1 cellular context compared by ENCODE assay signal in the genomic region with DNA sequence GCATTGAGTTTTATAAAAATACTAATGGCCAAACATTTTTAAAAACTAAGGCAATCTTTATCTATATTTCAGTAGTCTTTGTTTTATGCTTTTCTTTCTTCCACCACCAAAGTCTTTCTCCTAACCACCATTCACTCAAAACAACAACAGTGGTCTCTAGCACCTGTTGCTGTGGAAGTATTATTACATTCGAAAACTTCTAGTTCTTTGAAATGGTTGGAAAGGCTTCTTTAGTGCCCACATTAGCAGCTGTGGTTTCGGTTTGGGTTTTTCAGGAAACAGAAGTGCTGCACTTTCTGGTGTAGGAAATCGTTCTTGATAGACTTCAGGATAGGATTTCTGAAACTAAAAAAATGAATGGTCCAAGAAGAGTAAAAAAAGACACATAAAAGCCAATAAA.
A peak's percentile ranks its signal among the peaks of the same experiment; 100 is the strongest.
TF ChIP-seq lines count a peak whose summit lies in the region.

No MANE protein-coding gene starts in this region.

TF ChIP-seq in GM12878, 131 proteins besides CTCF, POLR2A, EP300 and RAD21 (continued from another document):
- TF ChIP-seq, protein P1, sequence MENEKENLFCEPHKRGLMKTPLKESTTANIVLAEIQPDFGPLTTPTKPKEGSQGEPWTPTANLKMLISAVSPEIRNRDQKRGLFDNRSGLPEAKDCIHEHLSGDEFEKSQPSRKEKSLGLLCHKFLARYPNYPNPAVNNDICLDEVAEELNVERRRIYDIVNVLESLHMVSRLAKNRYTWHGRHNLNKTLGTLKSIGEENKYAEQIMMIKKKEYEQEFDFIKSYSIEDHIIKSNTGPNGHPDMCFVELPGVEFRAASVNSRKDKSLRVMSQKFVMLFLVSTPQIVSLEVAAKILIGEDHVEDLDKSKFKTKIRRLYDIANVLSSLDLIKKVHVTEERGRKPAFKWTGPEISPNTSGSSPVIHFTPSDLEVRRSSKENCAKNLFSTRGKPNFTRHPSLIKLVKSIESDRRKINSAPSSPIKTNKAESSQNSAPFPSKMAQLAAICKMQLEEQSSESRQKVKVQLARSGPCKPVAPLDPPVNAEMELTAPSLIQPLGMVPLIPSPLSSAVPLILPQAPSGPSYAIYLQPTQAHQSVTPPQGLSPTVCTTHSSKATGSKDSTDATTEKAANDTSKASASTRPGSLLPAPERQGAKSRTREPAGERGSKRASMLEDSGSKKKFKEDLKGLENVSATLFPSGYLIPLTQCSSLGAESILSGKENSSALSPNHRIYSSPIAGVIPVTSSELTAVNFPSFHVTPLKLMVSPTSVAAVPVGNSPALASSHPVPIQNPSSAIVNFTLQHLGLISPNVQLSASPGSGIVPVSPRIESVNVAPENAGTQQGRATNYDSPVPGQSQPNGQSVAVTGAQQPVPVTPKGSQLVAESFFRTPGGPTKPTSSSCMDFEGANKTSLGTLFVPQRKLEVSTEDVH (IDR thresholded peaks at IDR 0.05; ENCODE audit: low read depth, partially characterized antibody): no peak
- TF ChIP-seq SUZ12 (IDR thresholded peaks at IDR 0.05; ENCODE audit: unreplicated experiment) (no peak), JUND (IDR thresholded peaks at IDR 0.05; ENCODE audit: low read depth, low read length) (no peak), TCF3 (IDR thresholded peaks at IDR 0.05; ENCODE audit: borderline replicate concordance, insufficient read depth, low read depth, low read length) (peak; percentile 79; the same call in 1 of the 2 replicates), E4F1 (IDR thresholded peaks at IDR 0.05; ENCODE audit: borderline replicate concordance, partially characterized antibody) (no peak), RELA (IDR thresholded peaks at IDR 0.05; ENCODE audit: borderline replicate concordance, partially characterized antibody) (no peak), POLR2AphosphoS5 (IDR thresholded peaks at IDR 0.05; ENCODE audit: low read length) (no peak), RFX5 (IDR thresholded peaks at IDR 0.05; ENCODE audit: low read depth, low read length) (no peak), MXI1 (IDR thresholded peaks at IDR 0.05; ENCODE audit: low read depth, low read length) (0 out of 2 replicates have a peak, but pooled peaks have one; percentile 24), CHD2 (IDR thresholded peaks at IDR 0.05; ENCODE audit: borderline replicate concordance, low read depth, low read length) (no peak), ZBED1 (IDR thresholded peaks at IDR 0.05; ENCODE audit: borderline replicate concordance) (no peak), EED (IDR thresholded peaks at IDR 0.05; ENCODE audit: low read depth) (peak; percentile 92), CBFB (IDR thresholded peaks at IDR 0.05; ENCODE audit: low read depth) (peak; percentile 86), RAD51 (IDR thresholded peaks at IDR 0.05) (no peak), MAX (IDR thresholded peaks at IDR 0.05; ENCODE audit: low read depth, low read length) (no peak), SPI1 (IDR thresholded peaks at IDR 0.05; ENCODE audit: borderline replicate concordance, insufficient read depth, low read depth, low read length) (peak; percentile 47; the same call in 1 of the 2 replicates), MTA3 (IDR thresholded peaks at IDR 0.05; ENCODE audit: borderline replicate concordance, low read length) (peak; percentile 86; the same call in 1 of the 2 replicates), ZNF24 (IDR thresholded peaks at IDR 0.05) (no peak), KLF5 (IDR thresholded peaks at IDR 0.05; ENCODE audit: partially characterized antibody) (no peak)
- TF ChIP-seq, protein P2, sequence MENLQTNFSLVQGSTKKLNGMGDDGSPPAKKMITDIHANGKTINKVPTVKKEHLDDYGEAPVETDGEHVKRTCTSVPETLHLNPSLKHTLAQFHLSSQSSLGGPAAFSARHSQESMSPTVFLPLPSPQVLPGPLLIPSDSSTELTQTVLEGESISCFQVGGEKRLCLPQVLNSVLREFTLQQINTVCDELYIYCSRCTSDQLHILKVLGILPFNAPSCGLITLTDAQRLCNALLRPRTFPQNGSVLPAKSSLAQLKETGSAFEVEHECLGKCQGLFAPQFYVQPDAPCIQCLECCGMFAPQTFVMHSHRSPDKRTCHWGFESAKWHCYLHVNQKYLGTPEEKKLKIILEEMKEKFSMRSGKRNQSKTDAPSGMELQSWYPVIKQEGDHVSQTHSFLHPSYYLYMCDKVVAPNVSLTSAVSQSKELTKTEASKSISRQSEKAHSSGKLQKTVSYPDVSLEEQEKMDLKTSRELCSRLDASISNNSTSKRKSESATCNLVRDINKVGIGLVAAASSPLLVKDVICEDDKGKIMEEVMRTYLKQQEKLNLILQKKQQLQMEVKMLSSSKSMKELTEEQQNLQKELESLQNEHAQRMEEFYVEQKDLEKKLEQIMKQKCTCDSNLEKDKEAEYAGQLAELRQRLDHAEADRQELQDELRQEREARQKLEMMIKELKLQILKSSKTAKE (IDR thresholded peaks at IDR 0.05; ENCODE audit: low read depth, poor library complexity, severe bottlenecking): peak; percentile 19
- TF ChIP-seq, protein P3, sequence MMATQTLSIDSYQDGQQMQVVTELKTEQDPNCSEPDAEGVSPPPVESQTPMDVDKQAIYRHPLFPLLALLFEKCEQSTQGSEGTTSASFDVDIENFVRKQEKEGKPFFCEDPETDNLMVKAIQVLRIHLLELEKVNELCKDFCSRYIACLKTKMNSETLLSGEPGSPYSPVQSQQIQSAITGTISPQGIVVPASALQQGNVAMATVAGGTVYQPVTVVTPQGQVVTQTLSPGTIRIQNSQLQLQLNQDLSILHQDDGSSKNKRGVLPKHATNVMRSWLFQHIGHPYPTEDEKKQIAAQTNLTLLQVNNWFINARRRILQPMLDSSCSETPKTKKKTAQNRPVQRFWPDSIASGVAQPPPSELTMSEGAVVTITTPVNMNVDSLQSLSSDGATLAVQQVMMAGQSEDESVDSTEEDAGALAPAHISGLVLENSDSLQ (IDR thresholded peaks at IDR 0.05): no peak
- TF ChIP-seq, protein P4, sequence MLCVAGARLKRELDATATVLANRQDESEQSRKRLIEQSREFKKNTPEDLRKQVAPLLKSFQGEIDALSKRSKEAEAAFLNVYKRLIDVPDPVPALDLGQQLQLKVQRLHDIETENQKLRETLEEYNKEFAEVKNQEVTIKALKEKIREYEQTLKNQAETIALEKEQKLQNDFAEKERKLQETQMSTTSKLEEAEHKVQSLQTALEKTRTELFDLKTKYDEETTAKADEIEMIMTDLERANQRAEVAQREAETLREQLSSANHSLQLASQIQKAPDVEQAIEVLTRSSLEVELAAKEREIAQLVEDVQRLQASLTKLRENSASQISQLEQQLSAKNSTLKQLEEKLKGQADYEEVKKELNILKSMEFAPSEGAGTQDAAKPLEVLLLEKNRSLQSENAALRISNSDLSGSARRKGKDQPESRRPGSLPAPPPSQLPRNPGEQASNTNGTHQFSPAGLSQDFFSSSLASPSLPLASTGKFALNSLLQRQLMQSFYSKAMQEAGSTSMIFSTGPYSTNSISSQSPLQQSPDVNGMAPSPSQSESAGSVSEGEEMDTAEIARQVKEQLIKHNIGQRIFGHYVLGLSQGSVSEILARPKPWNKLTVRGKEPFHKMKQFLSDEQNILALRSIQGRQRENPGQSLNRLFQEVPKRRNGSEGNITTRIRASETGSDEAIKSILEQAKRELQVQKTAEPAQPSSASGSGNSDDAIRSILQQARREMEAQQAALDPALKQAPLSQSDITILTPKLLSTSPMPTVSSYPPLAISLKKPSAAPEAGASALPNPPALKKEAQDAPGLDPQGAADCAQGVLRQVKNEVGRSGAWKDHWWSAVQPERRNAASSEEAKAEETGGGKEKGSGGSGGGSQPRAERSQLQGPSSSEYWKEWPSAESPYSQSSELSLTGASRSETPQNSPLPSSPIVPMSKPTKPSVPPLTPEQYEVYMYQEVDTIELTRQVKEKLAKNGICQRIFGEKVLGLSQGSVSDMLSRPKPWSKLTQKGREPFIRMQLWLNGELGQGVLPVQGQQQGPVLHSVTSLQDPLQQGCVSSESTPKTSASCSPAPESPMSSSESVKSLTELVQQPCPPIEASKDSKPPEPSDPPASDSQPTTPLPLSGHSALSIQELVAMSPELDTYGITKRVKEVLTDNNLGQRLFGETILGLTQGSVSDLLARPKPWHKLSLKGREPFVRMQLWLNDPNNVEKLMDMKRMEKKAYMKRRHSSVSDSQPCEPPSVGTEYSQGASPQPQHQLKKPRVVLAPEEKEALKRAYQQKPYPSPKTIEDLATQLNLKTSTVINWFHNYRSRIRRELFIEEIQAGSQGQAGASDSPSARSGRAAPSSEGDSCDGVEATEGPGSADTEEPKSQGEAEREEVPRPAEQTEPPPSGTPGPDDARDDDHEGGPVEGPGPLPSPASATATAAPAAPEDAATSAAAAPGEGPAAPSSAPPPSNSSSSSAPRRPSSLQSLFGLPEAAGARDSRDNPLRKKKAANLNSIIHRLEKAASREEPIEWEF (IDR thresholded peaks at IDR 0.05; ENCODE audit: insufficient replicate concordance, low read depth, low read length): no peak
